8 cellular contexts compared by ENCODE assay signal in the genomic region with DNA sequence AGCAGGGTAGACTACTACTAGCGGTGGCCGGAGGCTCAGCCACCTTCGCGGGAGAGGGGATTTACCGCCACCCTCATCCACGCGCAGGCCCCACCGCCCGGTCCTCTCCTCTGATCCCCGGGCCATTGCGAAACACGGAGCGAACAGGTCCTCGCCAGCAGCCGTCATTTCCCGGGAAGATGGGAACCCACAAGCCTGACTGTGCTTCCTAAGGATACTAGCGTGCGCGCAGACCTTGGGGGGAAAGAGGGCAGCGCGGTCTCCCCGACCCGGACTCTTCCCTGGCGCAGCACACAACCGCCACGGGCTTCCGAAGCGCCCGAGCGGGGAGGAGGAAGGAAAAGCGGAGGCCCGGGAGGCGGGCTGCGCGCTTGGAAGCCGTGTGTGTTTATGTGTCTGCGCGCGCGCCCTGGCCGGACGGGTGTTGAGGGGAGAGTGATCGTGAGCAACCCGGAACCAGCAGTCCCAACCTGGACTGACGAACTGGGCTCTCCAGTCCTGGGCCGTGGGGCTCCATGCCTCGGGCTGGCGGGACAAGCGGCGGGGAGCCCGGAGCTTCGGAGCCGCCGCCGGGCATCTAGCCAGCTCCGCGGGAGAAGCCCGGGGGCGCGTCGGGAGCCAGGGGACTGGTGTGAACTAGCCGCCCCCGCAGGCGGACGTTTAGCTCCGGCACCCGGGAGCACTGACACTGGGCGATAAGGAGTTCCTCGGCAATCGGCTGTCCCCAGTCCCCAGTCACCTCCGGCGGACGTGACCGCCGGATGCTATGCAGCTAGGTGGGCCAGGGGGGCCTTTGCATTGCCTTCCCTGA.
DNase-seq lines count a peak whose midpoint lies in the region; ATAC-seq, FAIRE-seq and TF ChIP-seq lines count a peak whose summit lies in the region.

No MANE protein-coding gene starts in this region.

- H3K27ac ChIP-seq in HCT116 (ENCODE audit: low read depth, low read length) (peak overlapping the region; percentile 98), neutrophil (peak overlapping the region; percentile 29)

- H3K36me3 ChIP-seq in HCT116 (ENCODE audit: control insufficient read depth in 1 of 2, insufficient read depth in 2 of 2, low read length in 2 of 2) (no peaks in the 10 kb centered on the region), neutrophil (no peaks in the 10 kb centered on the region)

- no peak for TF ChIP-seq RAD21 in HCT116 (IDR thresholded peaks at IDR 0.05; ENCODE audit: low read depth)

- no peak overlapping the region for H2AFZ ChIP-seq in HCT116 (ENCODE audit: low read depth, low read length, poor library complexity, severe bottlenecking)

- no TSS peak for BruUV-seq in HCT116 (replicated peaks; lab: Mats Ljungman, UMichigan)

- peak overlapping the region; percentile 86 for H3K4me2 ChIP-seq in HCT116 (ENCODE audit: low read length)

- H3K4me1 ChIP-seq in HCT116 (ENCODE audit: control insufficient read depth in 1 of 2, insufficient read depth in 2 of 2, low read length in 2 of 2): peaks cover 37 to 90% of the 10 kb centered on the region in 2 experiments
- peaks cover 68 to 72% of the 10 kb centered on the region in 2 experiments for H3K4me1 ChIP-seq in neutrophil (ENCODE audit: control insufficient read depth in 1 of 2, insufficient read depth in 1 of 2, low read depth in 1 of 2, low read length in 1 of 2)

- H3K4me3 ChIP-seq in AG10803 (ENCODE audit: low read length) (peak overlapping the region; percentile 48), HCT116 (replicated peaks in 1 of 2; ENCODE audit: low read depth in 1 of 2, low read length in 2 of 2) (peak overlapping the region; percentile 37 to 60), foreskin fibroblast (ENCODE audit: low read depth in 1 of 2, low read length in 2 of 2) (peak overlapping the region; percentile 40 to 47), neutrophil (ENCODE audit: low read depth in 1 of 2, low read length in 1 of 2) (peak overlapping the region; percentile 54 to 61)

- H4K20me1 ChIP-seq in HCT116 (ENCODE audit: insufficient read depth): no peaks in the 10 kb centered on the region

- TF ChIP-seq CTCF in AG10803 (conservative IDR thresholded peaks at IDR 0.05; ENCODE audit: low read length) (no peak), HCT116 (IDR thresholded peaks at IDR 0.05 in 2 of 3, conservative IDR thresholded peaks at IDR 0.05 in 1 of 3; ENCODE audit: borderline replicate concordance in 1 of 3, insufficient read depth in 1 of 3, low read depth in 2 of 3, low read length in 2 of 3) (no peak), foreskin fibroblast (IDR thresholded peaks at IDR 0.05; ENCODE audit: low read depth, low read length) (no peak), neutrophil (IDR thresholded peaks at IDR 0.05) (no peak)

- POLR2A ChIA-PET in HCT116 (lab: Charles Lee): no interaction called here

- no peak for ATAC-seq in HCT116

- H3K9me2 ChIP-seq in HCT116 (ENCODE audit: insufficient read depth): no peaks in the 10 kb centered on the region

- DNase-seq in AG10803 (ENCODE audit: low read depth) (peak; percentile 57), HCT116 (ENCODE audit: low read depth, low spot score) (no peak), foreskin fibroblast (peak in 1 of 2 donors; percentile 74), globus pallidus (ENCODE audit: low spot score) (no peak), iPS-NIHi7 (ENCODE audit: extremely low spot score) (no peak), H54 (ENCODE audit: insufficient read length, low spot score) (no peak)
- DNase-seq in activated T-cell treated with anti-CD3 and anti-CD28 coated beads, Interleukin-2, amount 50 U/mL, for 48 hours: peak; percentile 62 to 66

- TF ChIP-seq POLR2A in HCT116 (IDR thresholded peaks at IDR 0.05; ENCODE audit: borderline replicate concordance, extremely low read depth, insufficient read depth, insufficient read length) (no peak), H54 (IDR thresholded peaks at IDR 0.05; ENCODE audit: low read depth, low read length) (no peak)

- H3K9ac ChIP-seq in HCT116 (ENCODE audit: low read length): peak overlapping the region; percentile 83

- RAD21 ChIA-PET in HCT116 (lab: Charles Lee; ENCODE audit: low non-redundant PET in 1 of 2, low total read pairs in 2 of 2, uncharacterized antibody in 2 of 2, unreplicated experiment in 2 of 2): no interaction called here

- H3K9me3 ChIP-seq in HCT116 (ENCODE audit: control insufficient read depth in 1 of 2, insufficient read depth in 1 of 2, low read depth in 1 of 2, low read length in 2 of 2) (no peaks in the 10 kb centered on the region), neutrophil (no peaks in the 10 kb centered on the region)

- CTCF ChIA-PET in HCT116 (lab: Charles Lee): no interaction called here

- intact Hi-C loops in HCT116 (cut with micrococcal nuclease): loop anchor here (2.0 to 10.0 kb wide), 4 partner anchors 74 to 1368 kb away; partner anchors contain the start of gene MID1IP1

- H3K79me2 ChIP-seq in HCT116 (ENCODE audit: insufficient read depth, low read length): peaks cover 41% of the 10 kb centered on the region

- H3K27me3 ChIP-seq in HCT116 (ENCODE audit: insufficient read depth, low read length) (no peaks in the 10 kb centered on the region), neutrophil (peaks cover 32% of the 10 kb centered on the region)

- no peak for FAIRE-seq in H54 (lab: Jason Lieb, UNC)

TF ChIP-seq in HCT116, 20 proteins besides CTCF, POLR2A, EP300 and RAD21:
- TF ChIP-seq SRF (IDR thresholded peaks at IDR 0.05; ENCODE audit: low read depth): no peak
- TF ChIP-seq CEBPB (IDR thresholded peaks at IDR 0.05; ENCODE audit: low read depth): no peak
- TF ChIP-seq POLR2AphosphoS5 (IDR thresholded peaks at IDR 0.05; ENCODE audit: low read depth, low read length): no peak
- TF ChIP-seq EZH2phosphoT487 (IDR thresholded peaks at IDR 0.05; ENCODE audit: borderline replicate concordance): no peak
- peak; percentile 51 for TF ChIP-seq TCF7L2 (IDR thresholded peaks at IDR 0.05; ENCODE audit: borderline replicate concordance, extremely low read depth, insufficient read depth, insufficient read length)
- peak; percentile 38; the same call in 1 of the 2 replicates for TF ChIP-seq ZFX (IDR thresholded peaks at IDR 0.05)

Comparison
In these comparisons a context has a peak if more than half of its experiments do, and no peak if none do; other contexts are left out.
1. DNase-seq: peak in AG10803 (single experiment) and activated T-cell treated with anti-CD3 and anti-CD28 coated beads, Interleukin-2, amount 50 U/mL, for 48 hours (2 of 2); none in HCT116 (single experiment), globus pallidus (single experiment), iPS-NIHi7 (single experiment) and H54 (single experiment).
2. Peak in every context shown above with its lines, with median percentiles within 50 percentile points of each other: H3K4me3 ChIP-seq.